Comparison of ENCODE assay signal across 8 cellular contexts in the genomic region with DNA sequence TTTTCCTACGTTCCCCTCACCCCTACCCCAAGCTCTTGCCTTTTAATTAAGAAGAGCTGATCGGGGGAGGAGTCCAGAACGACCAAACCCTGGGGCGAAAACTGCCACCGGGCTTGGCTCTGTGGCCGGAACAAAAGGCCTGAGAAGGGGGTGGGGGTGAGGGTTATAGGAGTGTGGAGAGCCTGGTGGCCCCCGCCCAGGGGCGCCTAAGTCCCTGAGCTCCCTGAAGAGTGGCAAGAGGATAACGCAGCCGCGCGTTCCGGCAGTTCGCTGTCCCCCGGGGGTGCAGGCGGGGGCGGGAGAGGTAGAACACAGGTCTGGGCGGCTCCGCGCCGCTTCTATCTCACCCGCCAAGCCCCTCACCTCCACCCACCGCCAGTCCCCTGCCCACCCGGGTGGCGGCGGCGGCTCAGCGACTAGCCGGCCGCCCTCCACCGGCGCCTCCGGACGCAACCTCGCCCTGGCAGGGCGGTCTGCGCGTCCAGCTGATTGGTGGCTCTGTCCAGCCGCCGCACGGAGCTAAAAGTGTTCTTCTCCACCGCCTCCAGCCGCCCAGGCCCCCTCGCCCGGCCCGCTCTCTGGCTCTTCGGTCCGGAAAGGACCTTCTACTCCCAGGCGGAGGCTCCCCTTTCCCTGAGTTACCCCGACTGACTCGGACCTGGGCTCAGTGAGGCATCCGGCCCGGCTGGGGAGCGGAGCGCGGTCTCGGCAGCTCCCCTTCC. TPM values are rescaled to one million over a fixed set of nuclear protein-coding genes. Genes with fewer than 3 reads are reported as not detected.
DNase-seq lines count a peak whose midpoint lies in the region; ATAC-seq and TF ChIP-seq lines count a peak whose summit lies in the region.

No MANE protein-coding gene starts in this region.

- no peak overlapping the region for H2AFZ ChIP-seq in Karpas-422 (ENCODE audit: low read length)

- H3K4me3 ChIP-seq in LNCaP clone FGC (ENCODE audit: low read depth, low read length) (peak overlapping the region; percentile 29), lower lobe of right lung (peak overlapping the region; percentile 39), Karpas-422 (ENCODE audit: low read length) (no peak overlapping the region)

- no peaks in the 10 kb centered on the region for H3K36me3 Mint-ChIP-seq in T-helper 2 cell treated with Interferon-gamma antibody and Interleukin-4, amounts not matched to agents 5 μg/mL and 100 μg/mL, for 36 hours (ENCODE audit: low read depth)

- H3K27ac Mint-ChIP-seq in T-helper 2 cell treated with Interferon-gamma antibody and Interleukin-4, amounts not matched to agents 5 μg/mL and 100 μg/mL, for 36 hours = no peak overlapping the region

- H4K20me1 ChIP-seq in Karpas-422 (ENCODE audit: insufficient read depth, low read depth, low read length) = no peaks in the 10 kb centered on the region

- H3K27me3 Mint-ChIP-seq in T-helper 2 cell treated with Interferon-gamma antibody and Interleukin-4, amounts not matched to agents 5 μg/mL and 100 μg/mL, for 36 hours (ENCODE audit: low read depth) = peaks cover 58% of the 10 kb centered on the region

- H3K4me1 ChIP-seq in lower lobe of right lung (peaks cover 10% of the 10 kb centered on the region), Karpas-422 (ENCODE audit: low read length) (no peaks in the 10 kb centered on the region)

- H3K36me3 ChIP-seq in lower lobe of right lung (no peaks in the 10 kb centered on the region), Karpas-422 (ENCODE audit: insufficient read depth, low read length) (no peaks in the 10 kb centered on the region)

- H3K9ac ChIP-seq in Karpas-422 (ENCODE audit: low read length) = no peak overlapping the region

- ATAC-seq in lower lobe of right lung = peak; percentile 69 to 78
- no peak for ATAC-seq in HG03442 (IDR thresholded peaks at IDR 0.05; ENCODE audit: unreplicated experiment)
- ATAC-seq in HG03571 (IDR thresholded peaks at IDR 0.05; ENCODE audit: unreplicated experiment) = no peak

- no peaks in the 10 kb centered on the region for H3K9me2 ChIP-seq in Karpas-422 (replicated peaks; ENCODE audit: insufficient read depth, low read length)

- H3K4me1 Mint-ChIP-seq in T-helper 2 cell treated with Interferon-gamma antibody and Interleukin-4, amounts not matched to agents 5 μg/mL and 100 μg/mL, for 36 hours (ENCODE audit: low read depth) = peaks cover 2% of the 10 kb centered on the region

- H3K27ac ChIP-seq in lower lobe of right lung = no peak overlapping the region
- H3K27ac ChIP-seq in Karpas-422 (ENCODE audit: low read length) = no peak overlapping the region

- no peak overlapping the region for H3K4me3 Mint-ChIP-seq in T-helper 2 cell treated with Interferon-gamma antibody and Interleukin-4, amounts not matched to agents 5 μg/mL and 100 μg/mL, for 36 hours

- no peak overlapping the region for H3K4me2 ChIP-seq in Karpas-422 (ENCODE audit: low read depth, low read length, poor library complexity, severe bottlenecking)

- intact Hi-C loops in lower lobe of right lung (cut with DNase I) = no loop called here

- no peak for TF ChIP-seq CTCF in LNCaP clone FGC (IDR thresholded peaks at IDR 0.05; ENCODE audit: control insufficient read depth, extremely low read depth, insufficient read depth)
- no peak for TF ChIP-seq CTCF in lower lobe of right lung (IDR thresholded peaks at IDR 0.05)

- no peaks in the 10 kb centered on the region for H3K79me2 ChIP-seq in Karpas-422 (ENCODE audit: low read length)

- H3K27me3 ChIP-seq in lower lobe of right lung (ENCODE audit: low read depth) = peaks cover 83% of the 10 kb centered on the region
- no peaks in the 10 kb centered on the region for H3K27me3 ChIP-seq in Karpas-422 (ENCODE audit: low read length)

- DNase-seq in A172 (ENCODE audit: low spot score) (peak; percentile 49), LNCaP clone FGC (ENCODE audit: low read depth) (no peak), cerebellum (ENCODE audit: low spot score) (peak; percentile 48), lower lobe of right lung (no peak), Karpas-422 (no peak)
- DNase-seq in T-helper 2 cell treated with Interferon-gamma antibody and Interleukin-4, amounts not matched to agents 5 μg/mL and 100 μg/mL, for 36 hours (ENCODE audit: low spot score) = no peak

- H3K9me3 ChIP-seq in lower lobe of right lung (no peaks in the 10 kb centered on the region), Karpas-422 (ENCODE audit: low read length) (no peaks in the 10 kb centered on the region)

- H3K9me3 Mint-ChIP-seq in T-helper 2 cell treated with Interferon-gamma antibody and Interleukin-4, amounts not matched to agents 5 μg/mL and 100 μg/mL, for 36 hours = peaks cover 12% of the 10 kb centered on the region

RNA-seq across cellular contexts. Expression of gene BDNF, which starts 18.8 kb away (rescaled TPM):
- total RNA-seq in A172 (2014; rRNA removed; shearing (Covaris generic)) = 12.7 and 17.5 TPM in 2 replicates
- total RNA-seq in cerebellum (1.5 TPM), lower lobe of right lung (3.4 TPM)
- 0.04 TPM in 1 of 2 replicates, not detected in the other for total RNA-seq in Karpas-422 (2014; rRNA removed; shearing (Covaris generic); ENCODE audit: low replicate concordance)

Comparison
In these comparisons a context has a peak if more than half of its experiments do, and no peak if none do; other contexts are left out.
1. DNase-seq: peak in A172 (single experiment) and cerebellum (single experiment); none in LNCaP clone FGC (single experiment), lower lobe of right lung (single experiment), Karpas-422 (single experiment) and T-helper 2 cell treated with Interferon-gamma antibody and Interleukin-4, amounts not matched to agents 5 μg/mL and 100 μg/mL, for 36 hours (single experiment).
2. ATAC-seq: peak in lower lobe of right lung (2 of 2); none in HG03442 (single experiment) and HG03571 (single experiment).